22 cellular contexts compared by ENCODE assay signal in genomic region chr6:9554806-9555205, GRCh38.
"Had no signal": no experiment of that assay in that cellular context is flagged by ENCODE, and none has a peak within 500 bp of the region (broad histone marks: within the 10 kb centered on the region; RNA-seq: fewer than 3 reads in every experiment).

No MANE protein-coding gene starts in this region.

- H3K27me3 ChIP-seq: colonic mucosa, esophagus muscularis mucosa, foreskin keratinocyte, heart left ventricle, hepatocyte, left lung, neural progenitor cell, spleen, testis, tibial artery had no signal

- DNase-seq: colonic mucosa; effector CD8-positive, alpha-beta T cell; foreskin keratinocyte; heart left ventricle; left cardiac atrium; left lung; mesendoderm; midbrain; naive thymus-derived CD4-positive, alpha-beta T cell; spleen; stimulated activated CD4-positive, alpha-beta T cell treated with anti-CD3 and anti-CD28 coated beads, Interleukin-4, amount 100 ng/mL, for 4 hours; stimulated activated naive CD8-positive, alpha-beta T cell treated with anti-CD3 and anti-CD28 coated beads, Interleukin-15, Interleukin-2, amounts not matched to agents 100 U/mL and 50 U/mL, for 24 hours; substantia nigra; testis; tibial artery had no signal

- H2AFZ ChIP-seq: hepatocyte, neural progenitor cell, parathyroid adenoma had no signal

- H3K27ac ChIP-seq: colonic mucosa, esophagus muscularis mucosa, foreskin keratinocyte, gastroesophageal sphincter, heart left ventricle, hepatocyte, left lung, neural progenitor cell, parathyroid adenoma, spleen, testis, tibial artery had no signal

- H3K4me2 ChIP-seq: hepatocyte, neural progenitor cell had no signal

- H3K4me3 ChIP-seq: colonic mucosa, esophagus muscularis mucosa, gastroesophageal sphincter, heart left ventricle, hepatocyte, left lung, neural progenitor cell, spleen, testis, tibial artery had no signal

- H3K36me3 ChIP-seq: colonic mucosa, esophagus muscularis mucosa, gastroesophageal sphincter, heart left ventricle, left lung, neural progenitor cell, spleen, tibial artery had no signal

- H3K9me3 ChIP-seq: colonic mucosa, testis had no signal

- H3K9ac ChIP-seq: neural progenitor cell, parathyroid adenoma had no signal

- H3K79me2 ChIP-seq: hepatocyte, parathyroid adenoma had no signal

- ATAC-seq: foreskin keratinocyte; gastroesophageal sphincter; heart left ventricle; left cardiac atrium; left lung; naive thymus-derived CD4-positive, alpha-beta T cell; sciatic nerve; stimulated activated memory B cell treated with anti-CD40 and anti-IgM and Interleukin-4, amounts not matched to agents 10 μg/mL and 1 μg/mL and 100 μg/mL, for 72 hours; stimulated activated naive CD8-positive, alpha-beta T cell treated with anti-CD3 and anti-CD28 coated beads, Interleukin-15, Interleukin-2, amounts not matched to agents 100 U/mL and 50 U/mL, for 24 hours had no signal

- H3K4me1 ChIP-seq: colonic mucosa, esophagus muscularis mucosa, foreskin keratinocyte, gastroesophageal sphincter, heart left ventricle, left lung, neural progenitor cell, parathyroid adenoma, spleen, testis, tibial artery had no signal
